ENCODE assay signal across 33 cellular contexts in the genomic region with DNA sequence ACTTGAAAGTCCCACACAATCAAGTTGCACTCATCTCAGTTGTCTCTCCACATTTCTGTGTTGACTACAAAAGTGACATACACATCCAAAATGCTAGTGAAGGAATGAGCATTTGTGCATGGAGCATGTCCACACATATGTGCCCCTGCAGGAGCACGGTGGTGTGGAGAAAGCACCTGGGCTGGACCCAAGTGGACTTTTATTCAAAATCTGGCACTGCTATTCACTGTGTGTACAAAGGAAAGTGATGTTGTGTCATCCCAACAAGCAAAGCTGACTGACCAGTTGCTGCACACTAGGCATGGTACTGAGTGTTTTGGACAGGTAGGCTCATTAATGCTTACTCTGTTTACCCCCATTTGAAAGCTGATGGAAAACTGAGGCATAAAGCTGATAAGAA.
"Had no signal": no experiment of that assay in that cellular context is flagged by ENCODE, and none has a peak within 500 bp of the region (broad histone marks: within the 10 kb centered on the region; RNA-seq: fewer than 3 reads in every experiment).

No MANE protein-coding gene starts in this region.

- H3K4me3 ChIP-seq: MG63 had no signal

- H3K27me3 ChIP-seq: MG63 had no signal

- DNase-seq: Karpas-422, Kasumi-1, MG63, MM.1S, NCI-H1048, NCI-H1092, NCI-H1092 treated with DMSO at 0.1 percent for 48 hours, NCI-H1105, NCI-H1105 treated with DMSO at 0.1 percent for 48 hours, NCI-H1417, NCI-H1417 treated with DMSO at 0.1 percent for 48 hours, NCI-H1436, NCI-H1436 treated with DMSO at 0.1 percent for 48 hours, NCI-H146, NCI-H1694, NCI-H1694 treated with DMSO at 0.1 percent for 48 hours, NCI-H187, NCI-H187 treated with DMSO at 0.1 percent for 48 hours, NCI-H1930, NCI-H2029, NCI-H2029 treated with DMSO at 0.1 percent for 48 hours, NCI-H2081, NCI-H2081 treated with DMSO at 0.1 percent for 48 hours, NCI-H2107, NCI-H2171, NCI-H2171 treated with DMSO at 0.1 percent for 48 hours, NCI-H2227 treated with DMSO at 0.1 percent for 48 hours, NCI-H226, NCI-H345, NCI-H446, NCI-H446 treated with DMSO at 0.1 percent for 48 hours, NCI-H510A, NCI-H510A treated with DMSO at 0.1 percent for 48 hours had no signal
